ENCODE assay signal across 10 cellular contexts in genomic region chr2:191202881-191203397, GRCh38. TPM values are rescaled to one million over a fixed set of nuclear protein-coding genes. Genes with fewer than 3 reads are reported as not detected.
DNase-seq lines count a peak whose midpoint lies in the region; ATAC-seq lines count a peak whose summit lies in the region.
"Had no signal": no experiment of that assay in that cellular context is flagged by ENCODE, and none has a peak within 500 bp of the region (broad histone marks: within the 10 kb centered on the region; RNA-seq: fewer than 3 reads in every experiment).

No MANE protein-coding gene starts in this region.

- DNase-seq in activated CD4-positive, alpha-beta T cell treated with anti-CD3 and anti-CD28 coated beads, Interleukin-2, amount 10 ng/mL, durations not matched to agents 24 days and 14 days: peak; percentile 75
- no peak for DNase-seq in activated CD4-positive, alpha-beta T cell treated with anti-CD3 and anti-CD28 coated beads for 48 hours
- DNase-seq in activated T-helper 1 cell treated with anti-CD3 and anti-CD28 coated beads, Interleukin-12 subunit alpha, Interleukin-12 subunit beta, Interleukin-2, Interleukin-4 antibody, amounts not matched to agents 30 ng/mL and 10 ng/mL and 1 ng/mL, durations not matched to agents 14 hours and 24 hours and 36 hours (ENCODE audit: low spot score): no peak
- peak; percentile 32 for DNase-seq in left cardiac atrium
- peak; percentile 39 for DNase-seq in stimulated activated naive CD8-positive, alpha-beta T cell treated with anti-CD3 and anti-CD28 coated beads, Interleukin-15, Interleukin-2, amounts not matched to agents 100 U/mL and 50 U/mL, for 24 hours
- no peak for DNase-seq in amygdala (lab: John Stamatoyannopoulos, UW)
- DNase-seq in ecto neural progenitor cell (ENCODE audit: low spot score): no peak
- DNase-seq: NCI-H1092 treated with DMSO at 0.1 percent for 48 hours had no signal

- H3K4me1 Mint-ChIP-seq in activated CD4-positive, alpha-beta T cell treated with anti-CD3 and anti-CD28 coated beads, Interleukin-2, amount 10 ng/mL, durations not matched to agents 24 days and 14 days: peaks cover 39% of the 10 kb centered on the region
- peaks cover 52% of the 10 kb centered on the region for H3K4me1 Mint-ChIP-seq in activated T-helper 1 cell treated with anti-CD3 and anti-CD28 coated beads, Interleukin-12 subunit alpha, Interleukin-12 subunit beta, Interleukin-2, Interleukin-4 antibody, amounts not matched to agents 30 ng/mL and 10 ng/mL and 1 ng/mL, durations not matched to agents 14 hours and 24 hours and 36 hours (ENCODE audit: low read depth)

- intact Hi-C loops in activated CD4-positive, alpha-beta T cell treated with anti-CD3 and anti-CD28 coated beads, Interleukin-2, amount 10 ng/mL, durations not matched to agents 24 days and 14 days (cut with micrococcal nuclease): loop anchor here (1.0 kb wide), 1 partner anchor 9 kb away; no protein-coding TSS in a partner anchor
- intact Hi-C loops in activated T-helper 1 cell treated with anti-CD3 and anti-CD28 coated beads, Interleukin-12 subunit alpha, Interleukin-12 subunit beta, Interleukin-2, Interleukin-4 antibody, amounts not matched to agents 30 ng/mL and 10 ng/mL and 1 ng/mL, durations not matched to agents 14 hours and 24 hours and 36 hours (cut with micrococcal nuclease): loop anchor here (2.0 kb wide), 1 partner anchor 16 kb away; no protein-coding TSS in a partner anchor
- intact Hi-C loops in left cardiac atrium (cut with DNase I): no loop called here

- no peaks in the 10 kb centered on the region for H3K27me3 Mint-ChIP-seq in activated CD4-positive, alpha-beta T cell treated with anti-CD3 and anti-CD28 coated beads, Interleukin-2, amount 10 ng/mL, durations not matched to agents 24 days and 14 days
- no peaks in the 10 kb centered on the region for H3K27me3 Mint-ChIP-seq in activated T-helper 1 cell treated with anti-CD3 and anti-CD28 coated beads, Interleukin-12 subunit alpha, Interleukin-12 subunit beta, Interleukin-2, Interleukin-4 antibody, amounts not matched to agents 30 ng/mL and 10 ng/mL and 1 ng/mL, durations not matched to agents 14 hours and 24 hours and 36 hours (ENCODE audit: insufficient read depth)

- peak overlapping the region; percentile 25 for H3K4me3 Mint-ChIP-seq in activated CD4-positive, alpha-beta T cell treated with anti-CD3 and anti-CD28 coated beads, Interleukin-2, amount 10 ng/mL, durations not matched to agents 24 days and 14 days
- peak overlapping the region; percentile 68 for H3K4me3 Mint-ChIP-seq in activated T-helper 1 cell treated with anti-CD3 and anti-CD28 coated beads, Interleukin-12 subunit alpha, Interleukin-12 subunit beta, Interleukin-2, Interleukin-4 antibody, amounts not matched to agents 30 ng/mL and 10 ng/mL and 1 ng/mL, durations not matched to agents 14 hours and 24 hours and 36 hours

- peak overlapping the region; percentile 74 for H3K27ac Mint-ChIP-seq in activated CD4-positive, alpha-beta T cell treated with anti-CD3 and anti-CD28 coated beads, Interleukin-2, amount 10 ng/mL, durations not matched to agents 24 days and 14 days
- H3K27ac Mint-ChIP-seq in activated T-helper 1 cell treated with anti-CD3 and anti-CD28 coated beads, Interleukin-12 subunit alpha, Interleukin-12 subunit beta, Interleukin-2, Interleukin-4 antibody, amounts not matched to agents 30 ng/mL and 10 ng/mL and 1 ng/mL, durations not matched to agents 14 hours and 24 hours and 36 hours: peak overlapping the region; percentile 86

- H3K36me3 Mint-ChIP-seq in activated CD4-positive, alpha-beta T cell treated with anti-CD3 and anti-CD28 coated beads, Interleukin-2, amount 10 ng/mL, durations not matched to agents 24 days and 14 days (ENCODE audit: low read depth): peaks cover 7% of the 10 kb centered on the region
- H3K36me3 Mint-ChIP-seq in activated T-helper 1 cell treated with anti-CD3 and anti-CD28 coated beads, Interleukin-12 subunit alpha, Interleukin-12 subunit beta, Interleukin-2, Interleukin-4 antibody, amounts not matched to agents 30 ng/mL and 10 ng/mL and 1 ng/mL, durations not matched to agents 14 hours and 24 hours and 36 hours (ENCODE audit: low read depth): peaks cover 22% of the 10 kb centered on the region

- H3K9me3 Mint-ChIP-seq in activated CD4-positive, alpha-beta T cell treated with anti-CD3 and anti-CD28 coated beads, Interleukin-2, amount 10 ng/mL, durations not matched to agents 24 days and 14 days: peaks cover 22% of the 10 kb centered on the region
- peaks cover 29% of the 10 kb centered on the region for H3K9me3 Mint-ChIP-seq in activated T-helper 1 cell treated with anti-CD3 and anti-CD28 coated beads, Interleukin-12 subunit alpha, Interleukin-12 subunit beta, Interleukin-2, Interleukin-4 antibody, amounts not matched to agents 30 ng/mL and 10 ng/mL and 1 ng/mL, durations not matched to agents 14 hours and 24 hours and 36 hours

- peak in 1 of 2 donors; percentile 70 for ATAC-seq in left cardiac atrium
- ATAC-seq in stimulated activated naive CD8-positive, alpha-beta T cell treated with anti-CD3 and anti-CD28 coated beads, Interleukin-15, Interleukin-2, amounts not matched to agents 100 U/mL and 50 U/mL, for 24 hours: peak; percentile 37
- ATAC-seq in GM18520 (IDR thresholded peaks at IDR 0.05; ENCODE audit: unreplicated experiment): no peak

RNA-seq across cellular contexts. Expression of gene MYO1B, which starts 42.3 kb away (rescaled TPM):
- 16.4 and 21.1 TPM in 2 replicates for total RNA-seq in activated CD4-positive, alpha-beta T cell treated with anti-CD3 and anti-CD28 coated beads, Interleukin-2, amount 10 ng/mL, durations not matched to agents 24 days and 14 days
- total RNA-seq in activated T-helper 1 cell treated with anti-CD3 and anti-CD28 coated beads, Interleukin-12 subunit alpha, Interleukin-12 subunit beta, Interleukin-2, Interleukin-4 antibody, amounts not matched to agents 30 ng/mL and 10 ng/mL and 1 ng/mL, durations not matched to agents 14 hours and 24 hours and 36 hours: 13.2 and 15.2 TPM in 2 replicates
- 10 to 100 TPM; 18.6 to 26.3 TPM for total RNA-seq in left cardiac atrium

RNA-seq across cellular contexts. Expression of gene STAT4, which starts 52.1 kb away (rescaled TPM):
- total RNA-seq in activated CD4-positive, alpha-beta T cell treated with anti-CD3 and anti-CD28 coated beads, Interleukin-2, amount 10 ng/mL, durations not matched to agents 24 days and 14 days: 47.9 and 50.8 TPM in 2 replicates
- 57.4 and 62.1 TPM in 2 replicates for total RNA-seq in activated T-helper 1 cell treated with anti-CD3 and anti-CD28 coated beads, Interleukin-12 subunit alpha, Interleukin-12 subunit beta, Interleukin-2, Interleukin-4 antibody, amounts not matched to agents 30 ng/mL and 10 ng/mL and 1 ng/mL, durations not matched to agents 14 hours and 24 hours and 36 hours
- 10 to 100 TPM; 11.6 to 22.9 TPM for total RNA-seq in left cardiac atrium
- total RNA-seq: SK-MEL-5 had no signal

Comparison
In these comparisons a context has a peak if more than half of its experiments do, and no peak if none do; other contexts are left out.
1. DNase-seq: peak in activated CD4-positive, alpha-beta T cell treated with anti-CD3 and anti-CD28 coated beads, Interleukin-2, amount 10 ng/mL, durations not matched to agents 24 days and 14 days (single experiment), left cardiac atrium (single experiment) and stimulated activated naive CD8-positive, alpha-beta T cell treated with anti-CD3 and anti-CD28 coated beads, Interleukin-15, Interleukin-2, amounts not matched to agents 100 U/mL and 50 U/mL, for 24 hours (single experiment); none in activated CD4-positive, alpha-beta T cell treated with anti-CD3 and anti-CD28 coated beads for 48 hours (single experiment), activated T-helper 1 cell treated with anti-CD3 and anti-CD28 coated beads, Interleukin-12 subunit alpha, Interleukin-12 subunit beta, Interleukin-2, Interleukin-4 antibody, amounts not matched to agents 30 ng/mL and 10 ng/mL and 1 ng/mL, durations not matched to agents 14 hours and 24 hours and 36 hours (single experiment), amygdala (0 of 56) and ecto neural progenitor cell (single experiment).
2. intact Hi-C loops: an anchor here in activated CD4-positive, alpha-beta T cell treated with anti-CD3 and anti-CD28 coated beads, Interleukin-2, amount 10 ng/mL, durations not matched to agents 24 days and 14 days (1.0 kb wide) and activated T-helper 1 cell treated with anti-CD3 and anti-CD28 coated beads, Interleukin-12 subunit alpha, Interleukin-12 subunit beta, Interleukin-2, Interleukin-4 antibody, amounts not matched to agents 30 ng/mL and 10 ng/mL and 1 ng/mL, durations not matched to agents 14 hours and 24 hours and 36 hours (2.0 kb wide); none called in left cardiac atrium.